ENCODE assay signal across 39 cellular contexts in genomic region chr11:124441519-124441918, GRCh38. TPM values are rescaled to one million over a fixed set of nuclear protein-coding genes. Genes with fewer than 3 reads are reported as not detected.
"Had no signal": no experiment of that assay in that cellular context is flagged by ENCODE, and none has a peak within 500 bp of the region (broad histone marks: within the 10 kb centered on the region; RNA-seq: fewer than 3 reads in every experiment).

No MANE protein-coding gene starts in this region.

- DNase-seq: Karpas-422, Kasumi-1, MG63, MM.1S, MV-4-11, NCI-H1048, NCI-H1092, NCI-H1092 treated with DMSO at 0.1 percent for 48 hours, NCI-H1105, NCI-H1105 treated with DMSO at 0.1 percent for 48 hours, NCI-H1417, NCI-H1417 treated with DMSO at 0.1 percent for 48 hours, NCI-H1436, NCI-H1436 treated with DMSO at 0.1 percent for 48 hours, NCI-H146, NCI-H1694, NCI-H1694 treated with DMSO at 0.1 percent for 48 hours, NCI-H187, NCI-H187 treated with DMSO at 0.1 percent for 48 hours, NCI-H1930, NCI-H2029, NCI-H2029 treated with DMSO at 0.1 percent for 48 hours, NCI-H2081, NCI-H2081 treated with DMSO at 0.1 percent for 48 hours, NCI-H2107, NCI-H2171, NCI-H2171 treated with DMSO at 0.1 percent for 48 hours, NCI-H2227 treated with DMSO at 0.1 percent for 48 hours, NCI-H226, NCI-H345, NCI-H446, NCI-H446 treated with DMSO at 0.1 percent for 48 hours, NCI-H510A, NCI-H510A treated with DMSO at 0.1 percent for 48 hours, NCI-H524 had no signal

- H3K36me3 ChIP-seq: MG63 had no signal

- H3K9me3 ChIP-seq: MG63 had no signal

- H3K4me3 ChIP-seq: MG63 had no signal

RNA-seq across cellular contexts. Expression of gene OR8B8, which starts 4.0 kb away (rescaled TPM):
- total RNA-seq: LHCN-M2, M059J, MCF 10A, NCI-H460 had no signal

RNA-seq across cellular contexts. Expression of gene OR8B4, which starts 16.8 kb away (rescaled TPM):
- total RNA-seq: LHCN-M2, M059J, MCF 10A, NCI-H460 had no signal

RNA-seq across cellular contexts. Expression of gene OR8B3, which starts 42.7 kb away (rescaled TPM):
- total RNA-seq: LHCN-M2, M059J, MCF 10A, NCI-H460 had no signal

RNA-seq across cellular contexts. Expression of gene OR8B2, which starts 57.2 kb away (rescaled TPM):
- total RNA-seq: LHCN-M2, M059J, MCF 10A, NCI-H460 had no signal
